Comparison of ENCODE assay signal across 21 cellular contexts in genomic region chr14:96565811-96566210, GRCh38.
DNase-seq lines count a peak whose midpoint lies in the region; ATAC-seq, FAIRE-seq and TF ChIP-seq lines count a peak whose summit lies in the region.
"Had no signal": no experiment of that assay in that cellular context is flagged by ENCODE, and none has a peak within 500 bp of the region (broad histone marks: within the 10 kb centered on the region; RNA-seq: fewer than 3 reads in every experiment).

No MANE protein-coding gene starts in this region.

- TF ChIP-seq CTCF in HEK293 (tag by site-specific recombination; IDR thresholded peaks at IDR 0.05) (no peak), keratinocyte (optimal IDR thresholded peaks at IDR 0.05 in 1 of 3, IDR thresholded peaks at IDR 0.05 in 1 of 3, conservative IDR thresholded peaks at IDR 0.05 in 1 of 3; ENCODE audit: extremely low read depth in 1 of 3, insufficient read depth in 2 of 3, low read length in 3 of 3) (no peak), upper lobe of left lung (IDR thresholded peaks at IDR 0.05) (no peak)

- no peaks in the 10 kb centered on the region for H3K9me3 Mint-ChIP-seq in activated CD4-positive, alpha-beta T cell treated with anti-CD3 and anti-CD28 coated beads, Interleukin-2, amount 10 ng/mL, durations not matched to agents 24 days and 14 days
- H3K9me3 Mint-ChIP-seq in activated CD4-positive, alpha-beta T cell treated with anti-CD3 and anti-CD28 coated beads for 36 hours (ENCODE audit: low read depth) = no peaks in the 10 kb centered on the region
- H3K9me3 Mint-ChIP-seq in activated naive CD8-positive, alpha-beta T cell treated with anti-CD3 and anti-CD28 coated beads, Interleukin-2, amount 10 ng/mL, durations not matched to agents 7 days and 5 days = no peaks in the 10 kb centered on the region
- H3K9me3 Mint-ChIP-seq: CD4-positive, alpha-beta T cell; GM23338 had no signal

- peak; percentile 43 for FAIRE-seq in keratinocyte (lab: Jason Lieb, UNC)

- no peak for ATAC-seq in activated CD4-positive, alpha-beta T cell treated with anti-CD3 and anti-CD28 coated beads for 36 hours
- no peak for ATAC-seq in activated naive CD8-positive, alpha-beta T cell treated with anti-CD3 and anti-CD28 coated beads, Interleukin-2, amount 10 ng/mL, durations not matched to agents 7 days and 5 days (ENCODE audit: low read depth)
- ATAC-seq in HG03280 (IDR thresholded peaks at IDR 0.05; ENCODE audit: unreplicated experiment) = no peak
- no peak for ATAC-seq in upper lobe of left lung (ENCODE audit: low FRiP score in 2 of 2)
- ATAC-seq: GM23338, HCT116, Panc1 had no signal

- H3K27me3 ChIP-seq in keratinocyte (ENCODE audit: control insufficient read depth, extremely low read depth, insufficient read depth, low read length) = no peaks in the 10 kb centered on the region
- H3K27me3 ChIP-seq in upper lobe of left lung = no peaks in the 10 kb centered on the region
- H3K27me3 ChIP-seq: BE2C had no signal

- no peak overlapping the region for H3K9ac ChIP-seq in keratinocyte (ENCODE audit: control insufficient read depth, extremely low read depth, insufficient read depth, low read length)

- 93 to 97% methylated on average over 2 of the region's 2 CpGs for WGBS in upper lobe of left lung, 2 donors

- peaks cover 5% of the 10 kb centered on the region for H3K4me1 Mint-ChIP-seq in activated CD4-positive, alpha-beta T cell treated with anti-CD3 and anti-CD28 coated beads, Interleukin-2, amount 10 ng/mL, durations not matched to agents 24 days and 14 days
- H3K4me1 Mint-ChIP-seq in activated CD4-positive, alpha-beta T cell treated with anti-CD3 and anti-CD28 coated beads for 36 hours = no peaks in the 10 kb centered on the region
- no peaks in the 10 kb centered on the region for H3K4me1 Mint-ChIP-seq in activated naive CD8-positive, alpha-beta T cell treated with anti-CD3 and anti-CD28 coated beads, Interleukin-2, amount 10 ng/mL, durations not matched to agents 7 days and 5 days

- intact Hi-C loops in activated CD4-positive, alpha-beta T cell treated with anti-CD3 and anti-CD28 coated beads, Interleukin-2, amount 10 ng/mL, durations not matched to agents 24 days and 14 days (cut with micrococcal nuclease) = loop anchor here (5.0 kb wide), 1 partner anchor 176 kb away; no protein-coding TSS in a partner anchor
- intact Hi-C loops in activated CD4-positive, alpha-beta T cell treated with anti-CD3 and anti-CD28 coated beads for 36 hours (cut with DNase I, micrococcal nuclease) = loop anchor here (5.0 to 10.0 kb wide), 2 partner anchors 176 to 289 kb away; no protein-coding TSS in a partner anchor

- no peak overlapping the region for H3K4me3 Mint-ChIP-seq in activated CD4-positive, alpha-beta T cell treated with anti-CD3 and anti-CD28 coated beads, Interleukin-2, amount 10 ng/mL, durations not matched to agents 24 days and 14 days
- no peak overlapping the region for H3K4me3 Mint-ChIP-seq in activated CD4-positive, alpha-beta T cell treated with anti-CD3 and anti-CD28 coated beads for 36 hours
- no peak overlapping the region for H3K4me3 Mint-ChIP-seq in activated naive CD8-positive, alpha-beta T cell treated with anti-CD3 and anti-CD28 coated beads, Interleukin-2, amount 10 ng/mL, durations not matched to agents 7 days and 5 days
- H3K4me3 Mint-ChIP-seq: CD4-positive, alpha-beta T cell; GM23338 had no signal

- no peaks in the 10 kb centered on the region for H3K9me1 ChIP-seq in keratinocyte (ENCODE audit: control insufficient read depth, extremely low read depth, insufficient read depth, low read length)

- no peaks in the 10 kb centered on the region for H3K79me2 ChIP-seq in keratinocyte (ENCODE audit: control insufficient read depth, insufficient read depth, low read length)

- no peaks in the 10 kb centered on the region for H3K27me3 Mint-ChIP-seq in activated CD4-positive, alpha-beta T cell treated with anti-CD3 and anti-CD28 coated beads, Interleukin-2, amount 10 ng/mL, durations not matched to agents 24 days and 14 days
- H3K27me3 Mint-ChIP-seq in activated CD4-positive, alpha-beta T cell treated with anti-CD3 and anti-CD28 coated beads for 36 hours = no peaks in the 10 kb centered on the region
- no peaks in the 10 kb centered on the region for H3K27me3 Mint-ChIP-seq in activated naive CD8-positive, alpha-beta T cell treated with anti-CD3 and anti-CD28 coated beads, Interleukin-2, amount 10 ng/mL, durations not matched to agents 7 days and 5 days
- H3K27me3 Mint-ChIP-seq: CD4-positive, alpha-beta T cell had no signal

- no peak overlapping the region for H3K4me2 ChIP-seq in keratinocyte (ENCODE audit: control insufficient read depth, extremely low read depth, insufficient read depth, low read depth, low read length)
- H3K4me2 ChIP-seq: GM23338 had no signal

- H3K27ac Mint-ChIP-seq in activated CD4-positive, alpha-beta T cell treated with anti-CD3 and anti-CD28 coated beads, Interleukin-2, amount 10 ng/mL, durations not matched to agents 24 days and 14 days = peak overlapping the region; percentile 10
- no peak overlapping the region for H3K27ac Mint-ChIP-seq in activated CD4-positive, alpha-beta T cell treated with anti-CD3 and anti-CD28 coated beads for 36 hours
- H3K27ac Mint-ChIP-seq in activated naive CD8-positive, alpha-beta T cell treated with anti-CD3 and anti-CD28 coated beads, Interleukin-2, amount 10 ng/mL, durations not matched to agents 7 days and 5 days = peak overlapping the region; percentile 2
- H3K27ac Mint-ChIP-seq: CD4-positive, alpha-beta T cell; GM23338 had no signal

- H3K27ac ChIP-seq in HEK293 (ENCODE audit: extremely low read depth, low read depth, low read length) (no peak overlapping the region), keratinocyte (ENCODE audit: control insufficient read depth, insufficient read depth, low read length) (no peak overlapping the region), upper lobe of left lung (no peak overlapping the region)
- H3K27ac ChIP-seq: 22Rv1 had no signal

- H3K36me3 Mint-ChIP-seq in activated CD4-positive, alpha-beta T cell treated with anti-CD3 and anti-CD28 coated beads, Interleukin-2, amount 10 ng/mL, durations not matched to agents 24 days and 14 days (ENCODE audit: low read depth) = peaks cover 29% of the 10 kb centered on the region
- peaks cover 36% of the 10 kb centered on the region for H3K36me3 Mint-ChIP-seq in activated CD4-positive, alpha-beta T cell treated with anti-CD3 and anti-CD28 coated beads for 36 hours (ENCODE audit: low read depth)
- H3K36me3 Mint-ChIP-seq in activated naive CD8-positive, alpha-beta T cell treated with anti-CD3 and anti-CD28 coated beads, Interleukin-2, amount 10 ng/mL, durations not matched to agents 7 days and 5 days = peaks cover 22% of the 10 kb centered on the region

- H3K4me3 ChIP-seq in HEK293 (ENCODE audit: low read depth, low read length) (no peak overlapping the region), keratinocyte (ENCODE audit: control insufficient read depth in 2 of 3, extremely low read depth in 1 of 3, insufficient read depth in 2 of 3, low read depth in 1 of 3, low read length in 3 of 3) (no peak overlapping the region), upper lobe of left lung (no peak overlapping the region)
- H3K4me3 ChIP-seq: GM23338 had no signal

- CTCF ChIA-PET in activated CD4-positive, alpha-beta T cell treated with anti-CD3 and anti-CD28 coated beads for 36 hours (lab: Charles Lee) = interaction anchor here (0.8 to 1.5 kb wide), 4 partner anchors 16 to 197 kb away, joined by 3 to 4 read pairs (median 3); no protein-coding TSS in a partner anchor
- CTCF ChIA-PET in HEK293 (lab: Yijun Ruan, JAX) = interaction anchor here (0.6 to 2.4 kb wide), 8 partner anchors 9 to 652 kb away, joined by 3 to 8 read pairs (median 4); no protein-coding TSS in a partner anchor

- no peaks in the 10 kb centered on the region for H4K20me1 ChIP-seq in keratinocyte (ENCODE audit: control insufficient read depth, extremely low read depth, insufficient read depth, low read length)

- POLR2A ChIA-PET in activated CD4-positive, alpha-beta T cell treated with anti-CD3 and anti-CD28 coated beads for 36 hours (lab: Charles Lee) = no interaction called here
- POLR2A ChIA-PET in HEK293 (lab: Yijun Ruan, JAX) = no interaction called here
- POLR2A ChIA-PET in activated naive CD8-positive, alpha-beta T cell treated with anti-CD3 and anti-CD28 coated beads, Interleukin-2, amount 10 ng/mL, durations not matched to agents 7 days and 5 days (lab: Charles Lee) = no interaction called here

- no peaks in the 10 kb centered on the region for H3K4me1 ChIP-seq in HEK293 (ENCODE audit: control insufficient read depth, insufficient read depth, low read length)
- no peaks in the 10 kb centered on the region for H3K4me1 ChIP-seq in keratinocyte (ENCODE audit: control insufficient read depth, extremely low read depth, insufficient read depth, low read length)
- H3K4me1 ChIP-seq in upper lobe of left lung = no peaks in the 10 kb centered on the region
- H3K4me1 ChIP-seq: BE2C had no signal

- H3K9me3 ChIP-seq in HEK293 (ENCODE audit: control insufficient read depth, insufficient read depth, low read depth, low read length) = no peaks in the 10 kb centered on the region
- no peaks in the 10 kb centered on the region for H3K9me3 ChIP-seq in keratinocyte (ENCODE audit: control insufficient read depth, low read depth, low read length)
- H3K9me3 ChIP-seq in upper lobe of left lung = no peaks in the 10 kb centered on the region
- H3K9me3 ChIP-seq: BE2C had no signal

- H3K36me3 ChIP-seq in HEK293 (ENCODE audit: control insufficient read depth in 2 of 2, insufficient read depth in 1 of 2, low read length in 2 of 2) (peaks cover 25 to 56% of the 10 kb centered on the region in 2 experiments), keratinocyte (ENCODE audit: control insufficient read depth in 2 of 2, extremely low read depth in 1 of 2, insufficient read depth in 2 of 2, low read length in 2 of 2) (peaks cover 3 to 4% of the 10 kb centered on the region in 2 experiments), upper lobe of left lung (peaks cover 0 to 63% (median 11%) of the 10 kb centered on the region in 4 donors)

- DNase-seq in activated CD4-positive, alpha-beta T cell treated with anti-CD3 and anti-CD28 coated beads, Interleukin-2, amount 10 ng/mL, durations not matched to agents 24 days and 14 days = no peak
- DNase-seq in activated CD4-positive, alpha-beta T cell treated with anti-CD3 and anti-CD28 coated beads for 36 hours = no peak
- no peak for DNase-seq in activated naive CD8-positive, alpha-beta T cell treated with anti-CD3 and anti-CD28 coated beads, Interleukin-2, amount 10 ng/mL, durations not matched to agents 7 days and 5 days
- DNase-seq in keratinocyte (ENCODE audit: low read depth, low spot score) = no peak
- no peak for DNase-seq in NCI-H82 (lab: John Stamatoyannopoulos, UW)
- DNase-seq in upper lobe of left lung = no peak
- DNase-seq: BE2C; Calu3; CD4-positive, alpha-beta T cell; DMS79; KBM-7; NCI-H1048; NCI-H146; NCI-H2081 treated with DMSO at 0.1 percent for 48 hours; NCI-H510A treated with DMSO at 0.1 percent for 48 hours had no signal

- H2AFZ ChIP-seq in keratinocyte (ENCODE audit: control insufficient read depth, low read length) = no peak overlapping the region
- H2AFZ ChIP-seq: GM23338 had no signal

- TF ChIP-seq EP300 in upper lobe of left lung (IDR thresholded peaks at IDR 0.05) = no peak

- dilution Hi-C loops in keratinocyte (cut with MboI; ENCODE audit: extremely low pct_ligation_motif_present, low sequenced_read_pairs) = no loop called here

- no peak for TF ChIP-seq POLR2A in upper lobe of left lung (IDR thresholded peaks at IDR 0.05)
